1 cellular context compared by ENCODE assay signal in genomic region chrX:130179579-130180215, GRCh38.
TF ChIP-seq lines count a peak whose summit lies in the region.

No MANE protein-coding gene starts in this region.

TF ChIP-seq in SK-N-SH treated with all-trans-retinoic acid at 6 μM for 48 hours, 23 proteins besides CTCF, POLR2A, EP300 and RAD21 (continued from another document):
- TF ChIP-seq POU6F1 (CRISPR knock-in tag; IDR thresholded peaks at IDR 0.05; ENCODE audit: borderline replicate concordance, low read depth) (no peak), GLIS3 (CRISPR knock-in tag; IDR thresholded peaks at IDR 0.05) (no peak), SNAI2 (CRISPR knock-in tag; IDR thresholded peaks at IDR 0.05) (no peak), BACH2 (CRISPR knock-in tag; IDR thresholded peaks at IDR 0.05; ENCODE audit: borderline replicate concordance) (no peak), TCF4 (CRISPR knock-in tag; IDR thresholded peaks at IDR 0.05; ENCODE audit: borderline replicate concordance) (no peak), ZFP30 (CRISPR knock-in tag; IDR thresholded peaks at IDR 0.05) (no peak)
TF ChIP-seq in SK-N-SH treated with all-trans-retinoic acid at 6 μM for 48 hours: peak in this region for 0.
